Comparison of ENCODE assay signal across 22 cellular contexts in the genomic region with DNA sequence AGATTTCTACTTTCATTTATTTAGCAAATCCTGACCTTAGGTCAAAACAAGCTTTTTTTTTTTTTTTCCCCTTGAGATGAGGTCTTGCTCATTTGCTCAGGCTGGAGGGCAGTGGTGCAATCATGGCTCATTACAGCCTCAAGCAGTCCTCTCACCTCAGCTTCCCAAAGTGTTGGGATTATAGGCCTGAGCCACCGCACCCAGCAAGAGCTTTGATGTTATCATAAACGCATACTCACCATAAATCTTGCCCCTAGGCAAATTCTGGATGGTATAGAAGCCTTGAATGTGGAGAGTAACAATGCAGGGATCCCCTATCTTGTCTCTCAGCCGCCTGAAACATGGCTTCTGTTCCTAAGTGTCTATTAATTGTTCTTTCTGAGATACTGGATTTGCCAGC. TPM values are rescaled to one million over a fixed set of nuclear protein-coding genes. Genes with fewer than 3 reads are reported as not detected.
DNase-seq lines count a peak whose midpoint lies in the region; ATAC-seq, FAIRE-seq and TF ChIP-seq lines count a peak whose summit lies in the region.
"Had no signal": no experiment of that assay in that cellular context is flagged by ENCODE, and none has a peak within 500 bp of the region (broad histone marks: within the 10 kb centered on the region; RNA-seq: fewer than 3 reads in every experiment).

No MANE protein-coding gene starts in this region.

- TF ChIP-seq POLR2A in H1 (IDR thresholded peaks at IDR 0.05; ENCODE audit: control extremely low read depth in 1 of 2, low read depth in 2 of 2, low read length in 2 of 2) = no peak
- TF ChIP-seq POLR2A in HepG2 (IDR thresholded peaks at IDR 0.05; ENCODE audit: insufficient read depth in 1 of 2, low read depth in 2 of 2, low read length in 2 of 2) = no peak

- no peak overlapping the region for H4K8ac ChIP-seq in H1 (ENCODE audit: extremely low read depth, insufficient read depth, low read length)
- no peak overlapping the region for H4K8ac ChIP-seq in neuronal stem cell (ENCODE audit: low read depth, low read length)

- TF ChIP-seq EP300 in H1 (IDR thresholded peaks at IDR 0.05; ENCODE audit: borderline replicate concordance in 1 of 2, low read depth in 2 of 2, low read length in 2 of 2) = no peak
- no peak for TF ChIP-seq EP300 in HepG2 (IDR thresholded peaks at IDR 0.05; ENCODE audit: low read depth in 2 of 2, low read length in 2 of 2)
- no peak for TF ChIP-seq EP300 in HepG2 (CRISPR knock-in tag; IDR thresholded peaks at IDR 0.05; ENCODE audit: borderline replicate concordance)

- H3K9ac ChIP-seq in H1 (replicated peaks in 1 of 4; ENCODE audit: extremely low read depth in 1 of 4, low read depth in 3 of 4, low read length in 3 of 4) = no peak overlapping the region
- H3K9ac ChIP-seq in neuronal stem cell (ENCODE audit: low read depth, low read length, poor library complexity) = no peak overlapping the region
- H3K9ac ChIP-seq in HepG2 (ENCODE audit: insufficient read depth, low read depth, low read length) = no peak overlapping the region

- no peaks in the 10 kb centered on the region for H3K36me3 ChIP-seq in H1 (ENCODE audit: control insufficient read depth in 2 of 4, insufficient read depth in 4 of 4, low read length in 3 of 4)
- no peaks in the 10 kb centered on the region for H3K36me3 ChIP-seq in neuronal stem cell (replicated peaks in 1 of 2; ENCODE audit: control insufficient read depth in 2 of 2, insufficient read depth in 2 of 2, low read length in 2 of 2)
- no peaks in the 10 kb centered on the region for H3K36me3 ChIP-seq in HepG2 (replicated peaks in 1 of 2; ENCODE audit: control insufficient read depth in 1 of 2, insufficient read depth in 2 of 2, low read length in 2 of 2)
- H3K36me3 ChIP-seq: BE2C had no signal

- H2BK15ac ChIP-seq in H1 (ENCODE audit: low read length) = no peak overlapping the region
- no peak overlapping the region for H2BK15ac ChIP-seq in neuronal stem cell (ENCODE audit: low read length)

- H3K4me2 ChIP-seq in H1 (ENCODE audit: insufficient read depth in 1 of 2, low read depth in 2 of 2, low read length in 2 of 2) (no peak overlapping the region), neuronal stem cell (ENCODE audit: insufficient read depth, low read length, poor library complexity, severe bottlenecking) (no peak overlapping the region), HepG2 (ENCODE audit: low read depth, low read length) (no peak overlapping the region)

- H3K18ac ChIP-seq in H1 (ENCODE audit: extremely low read depth, low read length) (no peak overlapping the region), neuronal stem cell (ENCODE audit: low read length) (no peak overlapping the region)

- H2BK12ac ChIP-seq in H1 (ENCODE audit: low read depth, low read length) = no peak overlapping the region
- H2BK12ac ChIP-seq in neuronal stem cell (ENCODE audit: low read length) = no peak overlapping the region

- H2BK20ac ChIP-seq in H1 (ENCODE audit: low read length) = no peak overlapping the region

- H2BK5ac ChIP-seq in H1 (ENCODE audit: low read depth, low read length) (no peak overlapping the region), neuronal stem cell (ENCODE audit: low read length) (no peak overlapping the region)

- POLR2A ChIA-PET in H1 (lab: Charles Lee; ENCODE audit: partially characterized antibody) (no interaction called here), HepG2 (lab: Yijun Ruan, JAX) (no interaction called here)

- no peak overlapping the region for H4K5ac ChIP-seq in H1 (ENCODE audit: insufficient read length, low read depth, low read length)

- no peaks in the 10 kb centered on the region for H3K79me2 ChIP-seq in H1 (ENCODE audit: control insufficient read depth in 1 of 2, insufficient read depth in 2 of 2, low read length in 2 of 2)
- no peaks in the 10 kb centered on the region for H3K79me2 ChIP-seq in HepG2 (ENCODE audit: insufficient read depth, low read length)

- no peak overlapping the region for H3K14ac ChIP-seq in H1 (ENCODE audit: insufficient read length)
- peak overlapping the region; percentile 82 for H3K14ac ChIP-seq in neuronal stem cell (ENCODE audit: low read length)

- no peaks in the 10 kb centered on the region for H3K23me2 ChIP-seq in H1 (ENCODE audit: low read depth, low read length)

- peak overlapping the region; percentile 78; the same call in 1 of the 2 replicates for H2AFZ ChIP-seq in H1 (ENCODE audit: low read length)
- H2AFZ ChIP-seq in neuronal stem cell (ENCODE audit: low read length) = no peak overlapping the region
- H2AFZ ChIP-seq in HepG2 (ENCODE audit: low read length) = no peak overlapping the region

- H3K56ac ChIP-seq in H1 (replicated peaks; ENCODE audit: insufficient read length, low read depth, low read length) = no peak overlapping the region

- BruUV-seq in HepG2 (replicated peaks; lab: Mats Ljungman, UMichigan) = no TSS peak

- H3K9me3 ChIP-seq in H1 (ENCODE audit: insufficient read depth in 2 of 2, low read depth in 1 of 2, low read length in 1 of 2) (no peaks in the 10 kb centered on the region), neuronal stem cell (replicated peaks in 1 of 2; ENCODE audit: control insufficient read depth in 2 of 2, insufficient read depth in 1 of 2, low read depth in 1 of 2, low read length in 2 of 2) (no peaks in the 10 kb centered on the region), HepG2 (ENCODE audit: low read length) (peaks cover 73% of the 10 kb centered on the region)
- H3K9me3 ChIP-seq: BE2C had no signal

- TF ChIP-seq RAD21 in H1 (IDR thresholded peaks at IDR 0.05 in 1 of 2, conservative IDR thresholded peaks at IDR 0.05 in 1 of 2; ENCODE audit: low read depth in 2 of 2, low read length in 2 of 2) (no peak), HepG2 (CRISPR knock-in tag; IDR thresholded peaks at IDR 0.05) (no peak)

- no peak overlapping the region for H3K4me3 ChIP-seq in H1 (ENCODE audit: extremely low read depth in 1 of 4, insufficient read depth in 2 of 4, low read depth in 3 of 4, low read length in 4 of 4)
- no peak overlapping the region for H3K4me3 ChIP-seq in neuronal stem cell (ENCODE audit: low read length in 2 of 2)
- no peak overlapping the region for H3K4me3 ChIP-seq in HepG2 (replicated peaks in 1 of 3; ENCODE audit: insufficient read depth in 1 of 3, low read depth in 2 of 3, low read length in 3 of 3)

- no peaks in the 10 kb centered on the region for H3K4me1 ChIP-seq in H1 (replicated peaks in 1 of 4; ENCODE audit: control insufficient read depth in 3 of 4, insufficient read depth in 4 of 4, low read length in 3 of 4)
- H3K4me1 ChIP-seq in foreskin keratinocyte = peaks cover 2% of the 10 kb centered on the region
- no peaks in the 10 kb centered on the region for H3K4me1 ChIP-seq in neuronal stem cell (ENCODE audit: control insufficient read depth in 2 of 2, insufficient read depth in 1 of 2, low read depth in 1 of 2, low read length in 2 of 2)
- H3K4me1 ChIP-seq in HepG2 (ENCODE audit: insufficient read depth, low read length) = no peaks in the 10 kb centered on the region
- H3K4me1 ChIP-seq: BE2C had no signal

- H3K27me3 ChIP-seq in H1 (replicated peaks in 1 of 4; ENCODE audit: control insufficient read depth in 3 of 4, extremely low read depth in 1 of 4, insufficient read depth in 3 of 4, low read length in 3 of 4) (no peaks in the 10 kb centered on the region), foreskin keratinocyte (no peaks in the 10 kb centered on the region), neuronal stem cell (ENCODE audit: control insufficient read depth in 3 of 3, insufficient read depth in 3 of 3, low read depth in 1 of 3, low read length in 3 of 3) (no peaks in the 10 kb centered on the region), HepG2 (ENCODE audit: control insufficient read depth in 1 of 2, insufficient read depth in 2 of 2, low read length in 2 of 2) (no peaks in the 10 kb centered on the region)
- H3K27me3 ChIP-seq: BE2C had no signal

- H2BK120ac ChIP-seq in H1 (replicated peaks; ENCODE audit: low read depth, low read length) (no peak overlapping the region), neuronal stem cell (ENCODE audit: low read depth, low read length) (no peak overlapping the region)

- WGBS in H1 (ENCODE audit: extremely low coverage in 1 of 2, insufficient coverage in 1 of 2, insufficient read length in 1 of 2, insufficient replicate concordance in 2 of 2, low coverage in 1 of 2, low lambda C conversion rate in 2 of 2, missing lambda C conversion rate in 1 of 2), 2 experiments = 96% methylated on average over 3 of the region's 3 CpGs; no CpG with 5 or more reads in 1 of the 2 experiments
- WGBS in neuronal stem cell (ENCODE audit: extremely low coverage in 2 of 2, insufficient read length in 2 of 2, insufficient replicate concordance in 1 of 2), 2 donors = no CpG with 5 or more reads among the region's 3 CpGs
- WGBS in HepG2 (ENCODE audit: low lambda C conversion rate) = 0% methylated on average over 3 of the region's 3 CpGs

- ATAC-seq in foreskin keratinocyte (peak; percentile 65), HepG2 (no peak)

- intact Hi-C loops in HepG2 (cut with micrococcal nuclease; ENCODE audit: unreplicated experiment) = no loop called here

- no peak for FAIRE-seq in H1 (lab: Jason Lieb, UNC)
- no peak for FAIRE-seq in HepG2 (lab: Jason Lieb, UNC)
- FAIRE-seq: A204.1, G401.6, GM12891, GM19239, H54 had no signal

- H4K91ac ChIP-seq in H1 (replicated peaks; ENCODE audit: insufficient read length, low read length) (no peak overlapping the region), neuronal stem cell (ENCODE audit: low read depth, low read length, poor library complexity) (no peak overlapping the region)

- TF ChIP-seq CTCF in H1 (IDR thresholded peaks at IDR 0.05; ENCODE audit: control extremely low read depth in 1 of 3, insufficient read depth in 1 of 3, low read depth in 1 of 3, low read length in 3 of 3) (no peak), foreskin keratinocyte (conservative IDR thresholded peaks at IDR 0.05) (no peak), HepG2 (CRISPR knock-in tag; IDR thresholded peaks at IDR 0.05) (no peak)

- no peak overlapping the region for H2AK5ac ChIP-seq in H1 (ENCODE audit: low read depth, low read length)
- no peak overlapping the region for H2AK5ac ChIP-seq in neuronal stem cell (ENCODE audit: low read depth, low read length)

- DNase-seq in H1 (ENCODE audit: low read depth in 1 of 2, low spot score in 2 of 2) (no peak), foreskin keratinocyte (peak in 1 of 2 donors; percentile 51), neuronal stem cell (ENCODE audit: low spot score) (no peak), HepG2 (ENCODE audit: low spot score) (no peak), SHP77 treated with DMSO at 0.1 percent for 48 hours (lab: John Stamatoyannopoulos, UW) (no peak), RKO (ENCODE audit: low spot score) (no peak)
- DNase-seq: ACHN; BE2C; C1 segment of cervical spinal cord; CD4-positive, CD25-positive, alpha-beta regulatory T cell; CD8-positive, alpha-beta memory T cell; COR-L47; DMS 273 treated with DMSO at 0.1 percent for 48 hours; DMS53; DND-41; HCEC 1CT had no signal

- CTCF ChIA-PET in H1 (lab: Charles Lee; ENCODE audit: partially characterized antibody) (interaction anchor here (1.1 kb wide), 1 partner anchor 12 kb away, joined by 3 read pairs; no protein-coding TSS in a partner anchor), HepG2 (lab: Yijun Ruan, JAX; ENCODE audit: low intra/inter-chr PET ratio, low total read pairs) (no interaction called here)

- H3K23ac ChIP-seq in H1 (ENCODE audit: insufficient read length) (no peak overlapping the region), neuronal stem cell (ENCODE audit: low read depth, low read length, poor library complexity) (no peak overlapping the region)

- H3K4ac ChIP-seq in H1 (replicated peaks; ENCODE audit: insufficient read length, low read depth, low read length) (no peak overlapping the region), neuronal stem cell (ENCODE audit: low read length) (no peak overlapping the region)

- no peak overlapping the region for H3K27ac ChIP-seq in H1 (ENCODE audit: low read depth, low read length)
- H3K27ac ChIP-seq in foreskin keratinocyte = no peak overlapping the region
- no peak overlapping the region for H3K27ac ChIP-seq in neuronal stem cell (replicated peaks; ENCODE audit: low read length)
- no peak overlapping the region for H3K27ac ChIP-seq in HepG2 (ENCODE audit: extremely low read length, insufficient read depth, low read length)

- H4K20me1 ChIP-seq in H1 (replicated peaks in 1 of 2; ENCODE audit: control insufficient read depth in 1 of 2, insufficient read depth in 2 of 2, low read length in 2 of 2) = no peaks in the 10 kb centered on the region
- no peaks in the 10 kb centered on the region for H4K20me1 ChIP-seq in HepG2 (ENCODE audit: insufficient read depth, low read length)

- in situ Hi-C loops in HepG2 (cut with HindIII; ENCODE audit: extremely low pct_ligation_motif_present, low pct_unique_long_range_greater_than_20kb) = no loop called here

- no peaks in the 10 kb centered on the region for H3K79me1 ChIP-seq in H1 (ENCODE audit: low read depth, low read length)
- H3K79me1 ChIP-seq in neuronal stem cell (ENCODE audit: low read depth, low read length) = no peaks in the 10 kb centered on the region

RNA-seq across cellular contexts. Expression of gene CLDN8, which starts 24.8 kb away (rescaled TPM):
- not detected in 2 replicates for total RNA-seq in H1 (2021; fragmentation: NEBNext Ultra II Directional; extraction: Animal tissue kit (Norgen Biotek cat#: 25700))
- polyA plus RNA-seq in H1 (2011; rRNA removed) (not detected in 2 replicates), foreskin keratinocyte (not detected in 2 replicates), HepG2 (2011; rRNA removed) (not detected in 2 replicates)
- polyA plus RNA-seq in H1 (2011; cell fraction: cytosol; rRNA removed) = not detected
- polyA plus RNA-seq in H1 (2011; cell fraction: nucleus; rRNA removed) = not detected
- not detected in 4 replicates for polyA plus RNA-seq in H1 (2012, experiment 1 of 2)
- polyA plus RNA-seq in H1 (2012, experiment 2 of 2) = not detected
- not detected for polyA plus RNA-seq in H1 (2013, experiment 1 of 2)
- polyA plus RNA-seq in H1 (2013, experiment 2 of 2) = not detected
- not detected in 2 replicates for polyA minus RNA-seq in H1 (2011; rRNA and poly(A)+ RNA removed)
- not detected for polyA minus RNA-seq in H1 (2011; cell fraction: cytosol; rRNA and poly(A)+ RNA removed)
- polyA minus RNA-seq in H1 (2011; cell fraction: nucleus; rRNA and poly(A)+ RNA removed) = not detected
- total RNA-seq in foreskin keratinocyte (not detected in 2 replicates), HepG2 (2016; rRNA removed; fragmentation: Illumina TruSeq; extraction: Trizol) (not detected in 2 replicates)
- polyA plus RNA-seq in neuronal stem cell (2013, experiment 1 of 2) = not detected
- polyA plus RNA-seq in neuronal stem cell (2013, experiment 2 of 2) = not detected
- total RNA-seq in HepG2 (2016; cell fraction: cytosol; rRNA removed; fragmentation: Illumina TruSeq; extraction: Trizol; ENCODE audit: low read depth) = not detected in 2 replicates
- not detected in 2 replicates for total RNA-seq in HepG2 (2016; cell fraction: insoluble cytoplasmic fraction; rRNA removed; fragmentation: Illumina TruSeq; extraction: Trizol)
- total RNA-seq in HepG2 (2016; cell fraction: membrane; rRNA removed; fragmentation: Illumina TruSeq; extraction: Trizol) = not detected in 2 replicates
- total RNA-seq in HepG2 (2016; cell fraction: nucleus; rRNA removed; fragmentation: Illumina TruSeq; extraction: Trizol) = not detected in 2 replicates
- not detected in 2 replicates for polyA plus RNA-seq in HepG2 (2011; cell fraction: cytosol; rRNA removed)
- polyA plus RNA-seq in HepG2 (2011; cell fraction: nucleus; rRNA removed) = not detected in 2 replicates
- polyA plus RNA-seq in HepG2 (2012) = not detected in 2 replicates
- polyA plus RNA-seq in HepG2 (2016; cell fraction: cytosol; fragmentation: Illumina TruSeq; extraction: Trizol; ENCODE audit: low read depth) = not detected in 2 replicates
- not detected in 2 replicates for polyA plus RNA-seq in HepG2 (2016; cell fraction: insoluble cytoplasmic fraction; fragmentation: Illumina TruSeq; extraction: Trizol; ENCODE audit: low read depth)
- polyA plus RNA-seq in HepG2 (2016; cell fraction: membrane; fragmentation: Illumina TruSeq; extraction: Trizol; ENCODE audit: low read depth) = not detected in 2 replicates
- polyA plus RNA-seq in HepG2 (2016; cell fraction: nucleus; fragmentation: Illumina TruSeq; extraction: Trizol; ENCODE audit: insufficient read depth, low read depth) = not detected in 2 replicates
- polyA minus RNA-seq in HepG2 (2011; rRNA and poly(A)+ RNA removed; ENCODE audit: low replicate concordance) = not detected in 2 replicates
- not detected in 2 replicates for polyA minus RNA-seq in HepG2 (2011; cell fraction: cytosol; rRNA and poly(A)+ RNA removed)
- polyA minus RNA-seq in HepG2 (2011; cell fraction: nucleus; rRNA and poly(A)+ RNA removed) = not detected in 2 replicates
- total RNA-seq: CD4-positive, CD25-positive, alpha-beta regulatory T cell; CD8-positive, alpha-beta memory T cell; HT-29 had no signal
- polyA plus RNA-seq: CD4-positive, CD25-positive, alpha-beta regulatory T cell; CD8-positive, alpha-beta memory T cell had no signal

RNA-seq across cellular contexts. Expression of gene KRTAP24-1, which starts 42.1 kb away (rescaled TPM):
- not detected in 2 replicates for total RNA-seq in H1 (2021; fragmentation: NEBNext Ultra II Directional; extraction: Animal tissue kit (Norgen Biotek cat#: 25700))
- polyA plus RNA-seq in H1 (2011; rRNA removed) = not detected in 2 replicates
- not detected for polyA plus RNA-seq in H1 (2011; cell fraction: cytosol; rRNA removed)
- not detected for polyA plus RNA-seq in H1 (2011; cell fraction: nucleus; rRNA removed)
- polyA plus RNA-seq in H1 (2012, experiment 1 of 2) = not detected in 4 replicates
- not detected for polyA plus RNA-seq in H1 (2012, experiment 2 of 2)
- polyA plus RNA-seq in H1 (2013, experiment 1 of 2) = not detected
- polyA plus RNA-seq in H1 (2013, experiment 2 of 2) = not detected
- not detected in 2 replicates for polyA minus RNA-seq in H1 (2011; rRNA and poly(A)+ RNA removed)
- not detected for polyA minus RNA-seq in H1 (2011; cell fraction: cytosol; rRNA and poly(A)+ RNA removed)
- polyA minus RNA-seq in H1 (2011; cell fraction: nucleus; rRNA and poly(A)+ RNA removed) = not detected
- total RNA-seq in foreskin keratinocyte = not detected in 2 replicates
- polyA plus RNA-seq in foreskin keratinocyte = not detected in 2 replicates
- polyA plus RNA-seq in neuronal stem cell (2013, experiment 1 of 2) = not detected
- not detected for polyA plus RNA-seq in neuronal stem cell (2013, experiment 2 of 2)
- not detected in 2 replicates for total RNA-seq in HepG2 (2016; rRNA removed; fragmentation: Illumina TruSeq; extraction: Trizol)
- total RNA-seq in HepG2 (2016; cell fraction: cytosol; rRNA removed; fragmentation: Illumina TruSeq; extraction: Trizol; ENCODE audit: low read depth) = not detected in 2 replicates
- total RNA-seq in HepG2 (2016; cell fraction: insoluble cytoplasmic fraction; rRNA removed; fragmentation: Illumina TruSeq; extraction: Trizol) = not detected in 2 replicates
- not detected in 2 replicates for total RNA-seq in HepG2 (2016; cell fraction: membrane; rRNA removed; fragmentation: Illumina TruSeq; extraction: Trizol)
- not detected in 2 replicates for total RNA-seq in HepG2 (2016; cell fraction: nucleus; rRNA removed; fragmentation: Illumina TruSeq; extraction: Trizol)
- polyA plus RNA-seq in HepG2 (2011; rRNA removed) = not detected in 2 replicates
- polyA plus RNA-seq in HepG2 (2011; cell fraction: cytosol; rRNA removed) = not detected in 2 replicates
- not detected in 2 replicates for polyA plus RNA-seq in HepG2 (2011; cell fraction: nucleus; rRNA removed)
- polyA plus RNA-seq in HepG2 (2012) = not detected in 2 replicates
- not detected in 2 replicates for polyA plus RNA-seq in HepG2 (2016; cell fraction: cytosol; fragmentation: Illumina TruSeq; extraction: Trizol; ENCODE audit: low read depth)
- not detected in 2 replicates for polyA plus RNA-seq in HepG2 (2016; cell fraction: insoluble cytoplasmic fraction; fragmentation: Illumina TruSeq; extraction: Trizol; ENCODE audit: low read depth)
- not detected in 2 replicates for polyA plus RNA-seq in HepG2 (2016; cell fraction: membrane; fragmentation: Illumina TruSeq; extraction: Trizol; ENCODE audit: low read depth)
- not detected in 2 replicates for polyA plus RNA-seq in HepG2 (2016; cell fraction: nucleus; fragmentation: Illumina TruSeq; extraction: Trizol; ENCODE audit: insufficient read depth, low read depth)
- not detected in 2 replicates for polyA minus RNA-seq in HepG2 (2011; rRNA and poly(A)+ RNA removed; ENCODE audit: low replicate concordance)
- not detected in 2 replicates for polyA minus RNA-seq in HepG2 (2011; cell fraction: cytosol; rRNA and poly(A)+ RNA removed)
- not detected in 2 replicates for polyA minus RNA-seq in HepG2 (2011; cell fraction: nucleus; rRNA and poly(A)+ RNA removed)
- total RNA-seq: CD4-positive, CD25-positive, alpha-beta regulatory T cell; CD8-positive, alpha-beta memory T cell; HT-29 had no signal
- polyA plus RNA-seq: CD4-positive, CD25-positive, alpha-beta regulatory T cell; CD8-positive, alpha-beta memory T cell had no signal

RNA-seq across cellular contexts. Expression of gene KRTAP25-1, which starts 48.7 kb away (rescaled TPM):
- not detected in 2 replicates for total RNA-seq in H1 (2021; fragmentation: NEBNext Ultra II Directional; extraction: Animal tissue kit (Norgen Biotek cat#: 25700))
- polyA plus RNA-seq in H1 (2011; rRNA removed) (not detected in 2 replicates), foreskin keratinocyte (not detected in 2 replicates), HepG2 (2011; rRNA removed) (not detected in 2 replicates)
- not detected for polyA plus RNA-seq in H1 (2011; cell fraction: cytosol; rRNA removed)
- polyA plus RNA-seq in H1 (2011; cell fraction: nucleus; rRNA removed) = not detected
- polyA plus RNA-seq in H1 (2012, experiment 1 of 2) = not detected in 4 replicates
- polyA plus RNA-seq in H1 (2012, experiment 2 of 2) = not detected
- not detected for polyA plus RNA-seq in H1 (2013, experiment 1 of 2)
- not detected for polyA plus RNA-seq in H1 (2013, experiment 2 of 2)
- polyA minus RNA-seq in H1 (2011; rRNA and poly(A)+ RNA removed) = not detected in 2 replicates
- not detected for polyA minus RNA-seq in H1 (2011; cell fraction: cytosol; rRNA and poly(A)+ RNA removed)
- polyA minus RNA-seq in H1 (2011; cell fraction: nucleus; rRNA and poly(A)+ RNA removed) = not detected
- total RNA-seq in foreskin keratinocyte (not detected in 2 replicates), HepG2 (2016; rRNA removed; fragmentation: Illumina TruSeq; extraction: Trizol) (not detected in 2 replicates)
- polyA plus RNA-seq in neuronal stem cell (2013, experiment 1 of 2) = not detected
- not detected for polyA plus RNA-seq in neuronal stem cell (2013, experiment 2 of 2)
- total RNA-seq in HepG2 (2016; cell fraction: cytosol; rRNA removed; fragmentation: Illumina TruSeq; extraction: Trizol; ENCODE audit: low read depth) = not detected in 2 replicates
- not detected in 2 replicates for total RNA-seq in HepG2 (2016; cell fraction: insoluble cytoplasmic fraction; rRNA removed; fragmentation: Illumina TruSeq; extraction: Trizol)
- not detected in 2 replicates for total RNA-seq in HepG2 (2016; cell fraction: membrane; rRNA removed; fragmentation: Illumina TruSeq; extraction: Trizol)
- total RNA-seq in HepG2 (2016; cell fraction: nucleus; rRNA removed; fragmentation: Illumina TruSeq; extraction: Trizol) = not detected in 2 replicates
- not detected in 2 replicates for polyA plus RNA-seq in HepG2 (2011; cell fraction: cytosol; rRNA removed)
- polyA plus RNA-seq in HepG2 (2011; cell fraction: nucleus; rRNA removed) = not detected in 2 replicates
- polyA plus RNA-seq in HepG2 (2012) = not detected in 2 replicates
- not detected in 2 replicates for polyA plus RNA-seq in HepG2 (2016; cell fraction: cytosol; fragmentation: Illumina TruSeq; extraction: Trizol; ENCODE audit: low read depth)
- polyA plus RNA-seq in HepG2 (2016; cell fraction: insoluble cytoplasmic fraction; fragmentation: Illumina TruSeq; extraction: Trizol; ENCODE audit: low read depth) = not detected in 2 replicates
- polyA plus RNA-seq in HepG2 (2016; cell fraction: membrane; fragmentation: Illumina TruSeq; extraction: Trizol; ENCODE audit: low read depth) = not detected in 2 replicates
- polyA plus RNA-seq in HepG2 (2016; cell fraction: nucleus; fragmentation: Illumina TruSeq; extraction: Trizol; ENCODE audit: insufficient read depth, low read depth) = not detected in 2 replicates
- not detected in 2 replicates for polyA minus RNA-seq in HepG2 (2011; rRNA and poly(A)+ RNA removed; ENCODE audit: low replicate concordance)
- polyA minus RNA-seq in HepG2 (2011; cell fraction: cytosol; rRNA and poly(A)+ RNA removed) = not detected in 2 replicates
- not detected in 2 replicates for polyA minus RNA-seq in HepG2 (2011; cell fraction: nucleus; rRNA and poly(A)+ RNA removed)
- total RNA-seq: CD4-positive, CD25-positive, alpha-beta regulatory T cell; CD8-positive, alpha-beta memory T cell; HT-29 had no signal
- polyA plus RNA-seq: CD4-positive, CD25-positive, alpha-beta regulatory T cell; CD8-positive, alpha-beta memory T cell had no signal
